In genomic region chr2:11465110-11465484, GRCh38 we compare ENCODE assay signal across 8 cellular contexts. TPM values are rescaled to one million over a fixed set of nuclear protein-coding genes. Genes with fewer than 3 reads are reported as not detected.
DNase-seq lines count a peak whose midpoint lies in the region; ATAC-seq and TF ChIP-seq lines count a peak whose summit lies in the region.

No MANE protein-coding gene starts in this region.

- peak overlapping the region; percentile 82 to 97 (median 91) for H3K4me3 Mint-ChIP-seq in T-cell

- intact Hi-C loops in sigmoid colon (cut with DNase I): loop anchor here (5.0 kb wide), 1 partner anchor 123 kb away; the partner anchor contains the start of gene ROCK2

- peak overlapping the region; percentile 71 to 93 for H3K27ac Mint-ChIP-seq in T-cell

- no peak for TF ChIP-seq EP300 in sigmoid colon (IDR thresholded peaks at IDR 0.05)

- no peaks in the 10 kb centered on the region for H3K36me3 Mint-ChIP-seq in T-cell

- no peaks in the 10 kb centered on the region for H3K27me3 ChIP-seq in sigmoid colon

- peak overlapping the region; percentile 93 for H3K4me3 ChIP-seq in GM12865 (ENCODE audit: low read depth, low read length)
- H3K4me3 ChIP-seq in fibroblast of villous mesenchyme (ENCODE audit: low read depth, low read length): peak overlapping the region; percentile 76
- H3K4me3 ChIP-seq in sigmoid colon: peak overlapping the region; percentile 50 to 67 (median 62)

- H3K9me3 ChIP-seq in sigmoid colon: no peaks in the 10 kb centered on the region

- H3K4me1 ChIP-seq in sigmoid colon: peaks cover 3 to 51% (median 42%) of the 10 kb centered on the region in 4 donors

- peak overlapping the region; percentile 85 to 97 (median 94) for H3K27ac ChIP-seq in sigmoid colon

- H3K4me1 Mint-ChIP-seq in T-cell: peaks cover 43 to 45% (median 43%) of the 10 kb centered on the region in 3 donors

- CTCF ChIA-PET in T-cell (lab: Charles Lee): interaction anchor here (0.7 to 1.5 kb wide), 5 partner anchors 12 to 1853 kb away, joined by 3 to 10 read pairs (median 6); no protein-coding TSS in a partner anchor

- ATAC-seq in T-cell (replicated peaks in 1 of 4) (no peak), HG02884 (IDR thresholded peaks at IDR 0.05; ENCODE audit: unreplicated experiment) (no peak), GM21447 (IDR thresholded peaks at IDR 0.05; ENCODE audit: unreplicated experiment) (no peak)

- no peaks in the 10 kb centered on the region for H3K27me3 Mint-ChIP-seq in T-cell

- H3K9me3 Mint-ChIP-seq in T-cell: no peaks in the 10 kb centered on the region

- 47 to 57% methylated on average over 6 of the region's 6 CpGs for WGBS in sigmoid colon, 2 donors

- H3K36me3 ChIP-seq in sigmoid colon: peaks cover 0 to 8% (median 0%) of the 10 kb centered on the region in 4 donors

- POLR2A ChIA-PET in T-cell (lab: Charles Lee): interaction anchor here in 1 of 2 donors (1.4 kb wide), 1 partner anchor 310 kb away, joined by 3 read pairs; the partner anchor contains the start of gene SLC66A3

- no peak for DNase-seq in GM12865 (ENCODE audit: low read depth)
- no peak for DNase-seq in T-cell
- DNase-seq in fibroblast of villous mesenchyme (ENCODE audit: low read depth): no peak
- no peak for DNase-seq in sigmoid colon
- DNase-seq in NCI-H1930 (lab: John Stamatoyannopoulos, UW): no peak
- no peak for DNase-seq in NCI-H524 treated with DMSO at 0.1 percent for 48 hours (lab: John Stamatoyannopoulos, UW)

- no peak for TF ChIP-seq CTCF in GM12865 (IDR thresholded peaks at IDR 0.05; ENCODE audit: insufficient read depth, low read depth, low read length, missing control alignments)
- no peak for TF ChIP-seq CTCF in fibroblast of villous mesenchyme (IDR thresholded peaks at IDR 0.05; ENCODE audit: insufficient read depth, low read depth, low read length)
- no peak for TF ChIP-seq CTCF in sigmoid colon (IDR thresholded peaks at IDR 0.05)

- no peak for TF ChIP-seq POLR2A in sigmoid colon (IDR thresholded peaks at IDR 0.05)

RNA-seq across cellular contexts. Expression of gene E2F6, which starts 0.9 kb away (rescaled TPM):
- total RNA-seq in T-cell (1 to 10 TPM; 4.8 to 9.5 (median 9.1) TPM), fibroblast of villous mesenchyme (11.3 and 13.4 TPM in 2 replicates), sigmoid colon (10 to 100 TPM; 11.8 to 24.2 (median 19.5) TPM)
- 1 to 10 TPM; 3.6 to 5.5 (median 3.9) TPM for polyA plus RNA-seq in sigmoid colon
